Comparison of ENCODE assay signal across 27 cellular contexts in genomic region chr3:179281825-179282224, GRCh38.
"Had no signal": no experiment of that assay in that cellular context is flagged by ENCODE, and none has a peak within 500 bp of the region (broad histone marks: within the 10 kb centered on the region; RNA-seq: fewer than 3 reads in every experiment).

No MANE protein-coding gene starts in this region.

- H3K4me1 Mint-ChIP-seq: endodermal cell had no signal

- H3K4me1 ChIP-seq: colonic mucosa, esophagus squamous epithelium, foreskin keratinocyte, gastrocnemius medialis, gastroesophageal sphincter, heart left ventricle, heart right ventricle had no signal

- H3K9me3 Mint-ChIP-seq: dendritic cell treated with granulocyte-macrophage colony-stimulating factor and Interleukin-4, amounts not matched to agents 40 ng/mL and 50 ng/mL, for 4 days; effector memory CD8-positive, alpha-beta T cell; endodermal cell had no signal

- H3K9me3 ChIP-seq: colonic mucosa, esophagus squamous epithelium, gastrocnemius medialis, gastroesophageal sphincter, heart left ventricle, heart right ventricle had no signal

- H3K27ac ChIP-seq: colonic mucosa, coronary artery, dorsolateral prefrontal cortex, epithelial cell of prostate, esophagus squamous epithelium, foreskin keratinocyte, gastrocnemius medialis, gastroesophageal sphincter, heart left ventricle, heart right ventricle had no signal

- H3K4me3 ChIP-seq: colonic mucosa, coronary artery, dorsolateral prefrontal cortex, esophagus squamous epithelium, gastrocnemius medialis, gastroesophageal sphincter, heart left ventricle, heart right ventricle had no signal

- H3K27me3 ChIP-seq: colonic mucosa, gastrocnemius medialis, heart left ventricle had no signal

- H3K27me3 Mint-ChIP-seq: dendritic cell treated with granulocyte-macrophage colony-stimulating factor and Interleukin-4, amounts not matched to agents 40 ng/mL and 50 ng/mL, for 4 days had no signal

- H3K4me3 Mint-ChIP-seq: dendritic cell treated with granulocyte-macrophage colony-stimulating factor and Interleukin-4, amounts not matched to agents 40 ng/mL and 50 ng/mL, for 4 days; effector memory CD8-positive, alpha-beta T cell; endodermal cell had no signal

- ATAC-seq: effector memory CD8-positive, alpha-beta T cell; esophagus mucosa; foreskin keratinocyte; gastrocnemius medialis; gastroesophageal sphincter; heart left ventricle; heart right ventricle had no signal

- FAIRE-seq: colon, endometrium, endothelial cell of umbilical vein, frontal cortex had no signal

- DNase-seq: colonic mucosa; cortex of kidney; dermis blood vessel endothelial cell; dorsolateral prefrontal cortex; effector CD4-positive, alpha-beta T cell; effector CD8-positive, alpha-beta T cell; effector memory CD4-positive, alpha-beta T cell; effector memory CD8-positive, alpha-beta T cell; endodermal cell; esophagus squamous epithelium; foreskin fibroblast; foreskin keratinocyte; foreskin melanocyte; gastrocnemius medialis; glutamatergic neuron; head of caudate nucleus; heart left ventricle; heart right ventricle had no signal

- H3K27ac Mint-ChIP-seq: dendritic cell treated with granulocyte-macrophage colony-stimulating factor and Interleukin-4, amounts not matched to agents 40 ng/mL and 50 ng/mL, for 4 days; effector memory CD8-positive, alpha-beta T cell; endodermal cell had no signal

- H3K36me3 ChIP-seq: colonic mucosa, esophagus squamous epithelium, gastrocnemius medialis, gastroesophageal sphincter, heart left ventricle, heart right ventricle had no signal
